Comparison of ENCODE assay signal across 8 cellular contexts in the genomic region with DNA sequence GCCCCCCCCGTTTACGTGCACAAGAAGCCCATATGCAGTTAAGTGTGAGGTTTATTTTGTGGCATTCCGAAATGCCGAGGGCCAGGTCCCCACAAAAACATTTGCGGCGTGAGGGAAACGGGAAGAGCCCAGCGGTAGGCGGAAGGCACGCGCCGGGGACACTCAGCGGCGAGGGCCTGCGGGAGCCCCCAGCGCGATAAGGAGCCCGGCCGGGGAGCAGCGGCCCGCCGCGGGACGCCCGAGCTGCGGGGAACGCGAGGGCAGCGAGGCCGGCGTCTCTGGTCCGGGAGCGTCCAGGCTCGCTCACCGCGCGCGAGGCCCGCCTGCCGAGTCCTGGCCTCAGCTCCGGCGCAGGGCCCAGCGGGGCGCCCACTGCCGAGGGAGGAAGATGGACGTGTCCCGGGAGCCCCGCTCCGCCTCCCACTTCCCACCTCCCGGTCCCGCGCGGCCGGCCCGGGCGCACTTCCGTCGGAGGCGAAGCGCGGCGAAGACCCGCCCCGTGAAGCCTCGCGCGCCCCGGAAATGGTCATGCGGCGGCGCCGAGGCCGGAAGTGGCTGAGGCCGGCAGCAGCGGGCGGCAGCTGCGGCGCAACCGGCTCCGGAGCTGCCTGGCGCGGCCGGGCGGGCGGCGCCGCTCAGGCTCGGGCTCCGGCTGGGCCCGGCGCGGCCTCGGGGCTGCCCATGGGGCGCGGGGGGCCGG. TPM values are rescaled to one million over a fixed set of nuclear protein-coding genes. Genes with fewer than 3 reads are reported as not detected.
DNase-seq lines count a peak whose midpoint lies in the region; ATAC-seq and TF ChIP-seq lines count a peak whose summit lies in the region.

A gene with protein sequence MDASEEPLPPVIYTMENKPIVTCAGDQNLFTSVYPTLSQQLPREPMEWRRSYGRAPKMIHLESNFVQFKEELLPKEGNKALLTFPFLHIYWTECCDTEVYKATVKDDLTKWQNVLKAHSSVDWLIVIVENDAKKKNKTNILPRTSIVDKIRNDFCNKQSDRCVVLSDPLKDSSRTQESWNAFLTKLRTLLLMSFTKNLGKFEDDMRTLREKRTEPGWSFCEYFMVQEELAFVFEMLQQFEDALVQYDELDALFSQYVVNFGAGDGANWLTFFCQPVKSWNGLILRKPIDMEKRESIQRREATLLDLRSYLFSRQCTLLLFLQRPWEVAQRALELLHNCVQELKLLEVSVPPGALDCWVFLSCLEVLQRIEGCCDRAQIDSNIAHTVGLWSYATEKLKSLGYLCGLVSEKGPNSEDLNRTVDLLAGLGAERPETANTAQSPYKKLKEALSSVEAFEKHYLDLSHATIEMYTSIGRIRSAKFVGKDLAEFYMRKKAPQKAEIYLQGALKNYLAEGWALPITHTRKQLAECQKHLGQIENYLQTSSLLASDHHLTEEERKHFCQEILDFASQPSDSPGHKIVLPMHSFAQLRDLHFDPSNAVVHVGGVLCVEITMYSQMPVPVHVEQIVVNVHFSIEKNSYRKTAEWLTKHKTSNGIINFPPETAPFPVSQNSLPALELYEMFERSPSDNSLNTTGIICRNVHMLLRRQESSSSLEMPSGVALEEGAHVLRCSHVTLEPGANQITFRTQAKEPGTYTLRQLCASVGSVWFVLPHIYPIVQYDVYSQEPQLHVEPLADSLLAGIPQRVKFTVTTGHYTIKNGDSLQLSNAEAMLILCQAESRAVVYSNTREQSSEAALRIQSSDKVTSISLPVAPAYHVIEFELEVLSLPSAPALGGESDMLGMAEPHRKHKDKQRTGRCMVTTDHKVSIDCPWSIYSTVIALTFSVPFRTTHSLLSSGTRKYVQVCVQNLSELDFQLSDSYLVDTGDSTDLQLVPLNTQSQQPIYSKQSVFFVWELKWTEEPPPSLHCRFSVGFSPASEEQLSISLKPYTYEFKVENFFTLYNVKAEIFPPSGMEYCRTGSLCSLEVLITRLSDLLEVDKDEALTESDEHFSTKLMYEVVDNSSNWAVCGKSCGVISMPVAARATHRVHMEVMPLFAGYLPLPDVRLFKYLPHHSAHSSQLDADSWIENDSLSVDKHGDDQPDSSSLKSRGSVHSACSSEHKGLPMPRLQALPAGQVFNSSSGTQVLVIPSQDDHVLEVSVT (plus strand): TSS at position 536 of the 700 bp plus-strand sequence. CDS start 185 bp downstream, outside the sequence.

- POLR2A ChIA-PET in AG04449 (lab: Yijun Ruan, JAX): interaction anchor here (0.9 to 1.0 kb wide), 2 partner anchors 8 to 14 kb away, joined by 3 read pairs; no protein-coding TSS in a partner anchor

- TF ChIP-seq CTCF in AG04449 (IDR thresholded peaks at IDR 0.05; ENCODE audit: insufficient read depth, low read length, missing control alignments) (no peak), chondrocyte (IDR thresholded peaks at IDR 0.05) (no peak)

- H3K9me3 Mint-ChIP-seq in chondrocyte (ENCODE audit: low read depth): peaks cover 5% of the 10 kb centered on the region

- ATAC-seq in GM18861 (IDR thresholded peaks at IDR 0.05; ENCODE audit: unreplicated experiment): peak; percentile 52
- peak; percentile 71 for ATAC-seq in HG03097 (IDR thresholded peaks at IDR 0.05; ENCODE audit: low FRiP score, unreplicated experiment)

- peak within 1 kb of the TSS; percentile 82 for H3K4me3 Mint-ChIP-seq in chondrocyte (ENCODE audit: unreplicated experiment)

- no peak for DNase-seq in AG04449 (ENCODE audit: low read depth, low spot score)
- peak; percentile 62 for DNase-seq in NCI-H446 treated with DMSO at 0.1 percent for 48 hours (lab: John Stamatoyannopoulos, UW)
- DNase-seq in activated CD4-positive, alpha-beta T cell treated with anti-CD3 and anti-CD28 coated beads for 24 hours (ENCODE audit: low read depth in 2 of 2): peak; percentile 67 to 72
- DNase-seq in chondrocyte (ENCODE audit: low spot score): peak; percentile 95
- peak; percentile 51 for DNase-seq in kidney glomerular epithelial cell (lab: John Stamatoyannopoulos, UW)
- peak; percentile 89 for DNase-seq in stimulated activated CD4-positive, alpha-beta T cell treated with anti-CD3 and anti-CD28 coated beads, Interleukin-15, amount 100 ng/mL, for 24 hours

- peak within 1 kb of the TSS; percentile 91 for H3K27ac Mint-ChIP-seq in chondrocyte (ENCODE audit: unreplicated experiment)

- no peaks in the 10 kb centered on the region for H3K27me3 Mint-ChIP-seq in chondrocyte (ENCODE audit: low read depth)

- H3K36me3 Mint-ChIP-seq in chondrocyte (ENCODE audit: low read depth): peaks cover 1% of the 10 kb centered on the region

- H3K4me3 ChIP-seq in AG04449 (ENCODE audit: low read depth, low read length): peak within 1 kb of the TSS; percentile 78

- CTCF ChIA-PET in AG04449 (lab: Yijun Ruan, JAX): interaction anchor here (0.9 to 1.0 kb wide), 2 partner anchors 11 to 36 kb away, joined by 3 read pairs; no protein-coding TSS in a partner anchor

- H3K4me1 Mint-ChIP-seq in chondrocyte (ENCODE audit: low read depth): peaks cover 73% of the 10 kb centered on the region

RNA-seq across cellular contexts. Expression of the gene that starts here (rescaled TPM):
- total RNA-seq in chondrocyte: 31.0 to 41.8 TPM (median 37.0 TPM) in 3 replicates
